ENCODE assay signal across 8 cellular contexts in the genomic region with DNA sequence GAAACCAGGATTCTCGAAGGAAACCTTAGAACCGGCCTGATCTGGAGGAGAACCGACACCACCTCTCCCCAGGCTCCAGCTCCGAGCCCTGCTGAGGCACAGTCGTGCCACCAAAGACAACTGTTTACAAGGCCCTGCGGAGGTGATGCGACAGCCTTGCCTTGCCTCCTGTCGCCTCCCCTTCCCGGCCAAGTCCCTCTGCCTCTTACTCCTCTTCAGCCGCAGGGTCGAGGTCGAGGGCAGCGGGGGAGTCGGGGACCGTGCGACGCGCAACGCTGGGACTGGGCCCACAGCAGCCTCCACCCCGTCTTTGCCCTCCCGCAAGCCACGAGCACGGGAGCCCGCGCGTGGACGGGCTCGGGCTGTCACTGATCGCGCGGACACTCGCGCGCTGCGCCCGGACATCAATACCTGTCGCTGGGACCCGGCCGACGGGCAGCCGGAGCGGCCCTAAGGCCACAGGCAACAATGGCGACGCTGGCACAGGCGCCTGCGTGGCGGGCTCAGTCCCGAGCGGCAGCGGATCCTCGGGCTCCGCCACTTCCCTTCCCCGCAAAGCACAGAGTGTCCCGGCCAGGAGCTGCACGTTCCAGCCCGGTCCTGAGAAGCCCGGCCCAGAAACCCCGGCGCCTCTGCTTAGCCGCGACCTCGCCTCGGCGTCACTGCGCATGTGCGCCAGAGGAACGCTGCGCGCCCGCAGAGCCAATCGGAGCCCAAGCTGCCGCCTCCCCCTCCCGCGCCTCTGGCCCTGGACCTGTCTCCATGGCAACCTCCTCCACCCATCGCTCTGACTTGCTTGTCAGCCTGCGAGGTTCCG. TPM values are rescaled to one million over a fixed set of nuclear protein-coding genes. Genes with fewer than 3 reads are reported as not detected.
DNase-seq lines count a peak whose midpoint lies in the region; ATAC-seq and TF ChIP-seq lines count a peak whose summit lies in the region.

Gene ZNF287, minus strand, starts transcription at position 664 of the 817 bp plus-strand sequence. CDS start 1,473 bp downstream, outside the sequence.

- H3K4me1 ChIP-seq in ascending aorta (peaks cover 0 to 5% of the 10 kb centered on the region in 2 donors), right atrium auricular region (peaks cover 0 to 11% of the 10 kb centered on the region in 2 donors), psoas muscle (peaks cover 9% of the 10 kb centered on the region), urinary bladder (ENCODE audit: insufficient read depth) (no peaks in the 10 kb centered on the region)

- H3K9me3 ChIP-seq in ascending aorta (no peaks in the 10 kb centered on the region), right atrium auricular region (no peaks in the 10 kb centered on the region), psoas muscle (no peaks in the 10 kb centered on the region)

- H3K27ac ChIP-seq in ascending aorta (peak within 1 kb of the TSS; percentile 64 to 81), right atrium auricular region (peak within 1 kb of the TSS; percentile 65 to 83), psoas muscle (peak within 1 kb of the TSS; percentile 65), urinary bladder (ENCODE audit: low read depth) (no peak within 1 kb of the TSS)

- peak within 1 kb of the TSS; percentile 71 to 89 for H3K4me3 ChIP-seq in ascending aorta
- H3K4me3 ChIP-seq in right atrium auricular region, result peak within 1 kb of the TSS; percentile 53 to 84
- peak within 1 kb of the TSS; percentile 98 for H3K4me3 ChIP-seq in psoas muscle
- H3K4me3 ChIP-seq in urinary bladder (ENCODE audit: low read depth, low read length), result peak within 1 kb of the TSS; percentile 57

- H3K27me3 Mint-ChIP-seq in T-cell, result peaks cover 0 to 3% of the 10 kb centered on the region in 2 donors

- H3K27ac Mint-ChIP-seq in T-cell, result peak within 1 kb of the TSS; percentile 66 to 84

- peaks cover 6 to 22% (median 17%) of the 10 kb centered on the region in 3 donors for H3K4me1 Mint-ChIP-seq in T-cell

- POLR2A ChIA-PET in T-cell (lab: Charles Lee), result no interaction called here

- peak within 1 kb of the TSS; percentile 81 to 87 (median 83) for H3K4me3 Mint-ChIP-seq in T-cell

- CTCF ChIA-PET in T-cell (lab: Charles Lee), result interaction anchor here (0.6 to 2.0 kb wide), 6 partner anchors 16 to 32 kb away, joined by 3 to 8 read pairs (median 5); no protein-coding TSS in a partner anchor

- no peaks in the 10 kb centered on the region for H3K27me3 ChIP-seq in ascending aorta
- no peaks in the 10 kb centered on the region for H3K27me3 ChIP-seq in right atrium auricular region
- no peaks in the 10 kb centered on the region for H3K27me3 ChIP-seq in psoas muscle (ENCODE audit: insufficient read depth in 3 of 3, low read length in 2 of 3)

- no peaks in the 10 kb centered on the region for H3K9me3 Mint-ChIP-seq in T-cell

- intact Hi-C loops in ascending aorta (cut with DNase I), result loop anchor here (1.0 to 2.0 kb wide), 2 partner anchors 21 to 34 kb away; no protein-coding TSS in a partner anchor
- intact Hi-C loops in psoas muscle (cut with DNase I), result no loop called here

- 1 to 2% (median 2%) methylated on average over 53 to 77 of the region's 77 CpGs for WGBS in psoas muscle, 3 donors
- 2% methylated on average over 77 of the region's 77 CpGs for WGBS in urinary bladder

- no peak for TF ChIP-seq CTCF in ascending aorta (IDR thresholded peaks at IDR 0.05)
- no peak for TF ChIP-seq CTCF in right atrium auricular region (IDR thresholded peaks at IDR 0.05)
- no peak for TF ChIP-seq CTCF in psoas muscle (IDR thresholded peaks at IDR 0.05)

- H3K36me3 ChIP-seq in ascending aorta (peaks cover 0 to 20% of the 10 kb centered on the region in 2 donors), right atrium auricular region (peaks cover 11% of the 10 kb centered on the region), psoas muscle (ENCODE audit: insufficient read depth in 1 of 2, low read depth in 1 of 2) (peaks cover 0 to 31% of the 10 kb centered on the region in 2 donors), urinary bladder (ENCODE audit: insufficient read depth) (peaks cover 8% of the 10 kb centered on the region)

- ATAC-seq in T-cell (replicated peaks in 1 of 4), result peak; percentile 97 to 99 (median 98)
- peak; percentile 98 to 100 (median 100) for ATAC-seq in psoas muscle

- H3K36me3 Mint-ChIP-seq in T-cell, result peaks cover 12% of the 10 kb centered on the region

- peak; percentile 99 for DNase-seq in GM03348 (ENCODE audit: low spot score)
- peak; percentile 76 for DNase-seq in HCEC 1CT
- DNase-seq in NCI-H1048 (lab: John Stamatoyannopoulos, UW), result peak; percentile 64
- peak; percentile 80 to 95 (median 90) for DNase-seq in T-cell
- DNase-seq in ascending aorta (ENCODE audit: low spot score in 2 of 2), result peak; percentile 71 to 96
- DNase-seq in right atrium auricular region (ENCODE audit: low spot score), result peak; percentile 94
- DNase-seq in psoas muscle, result peak; percentile 93 to 97

RNA-seq across cellular contexts. Expression of gene ZNF287, which starts in this region (rescaled TPM):
- total RNA-seq in T-cell (10 to 100 TPM; 11.1 to 23.6 (median 18.8) TPM), ascending aorta (2.9 TPM), right atrium auricular region (1 to 10 TPM; 5.2 to 8.7 TPM), psoas muscle (1 to 10 TPM; 2.5 to 6.6 (median 5.3) TPM), urinary bladder (18.2 TPM)
- polyA plus RNA-seq in psoas muscle (1 to 10 TPM; 1.5 to 10.0 (median 2.2) TPM), urinary bladder (7.4 TPM)
